Comparison of ENCODE assay signal across 1 cellular context in genomic region chr2:231927566-231927890, GRCh38.
TF ChIP-seq lines count a peak whose summit lies in the region.

No MANE protein-coding gene starts in this region.

TF ChIP-seq in WTC11, 78 proteins besides CTCF, POLR2A, EP300 and RAD21 (continued from another document):
- TF ChIP-seq PREB (CRISPR knock-in tag; IDR thresholded peaks at IDR 0.05; ENCODE audit: borderline replicate concordance) (no peak), ZNF232 (CRISPR knock-in tag; IDR thresholded peaks at IDR 0.05) (no peak), ZNF416 (CRISPR knock-in tag; IDR thresholded peaks at IDR 0.05) (no peak), MLX (CRISPR knock-in tag; IDR thresholded peaks at IDR 0.05) (no peak), ZNF532 (CRISPR knock-in tag; IDR thresholded peaks at IDR 0.05; ENCODE audit: borderline replicate concordance) (no peak)
